Comparison of ENCODE assay signal across 10 cellular contexts in genomic region chr1:156119503-156120209, GRCh38. TPM values are rescaled to one million over a fixed set of nuclear protein-coding genes. Genes with fewer than 3 reads are reported as not detected.
A peak's percentile ranks its signal among the peaks of the same experiment; 100 is the strongest.
DNase-seq lines count a peak whose midpoint lies in the region; ATAC-seq and TF ChIP-seq lines count a peak whose summit lies in the region.
"Had no signal": no experiment of that assay in that cellular context is flagged by ENCODE, and none has a peak within 500 bp of the region (broad histone marks: within the 10 kb centered on the region; RNA-seq: fewer than 3 reads in every experiment).

No MANE protein-coding gene starts in this region.

- H3K36me3 ChIP-seq in RWPE2 (ENCODE audit: low read depth) (peaks cover 68% of the 10 kb centered on the region), GM23338 (ENCODE audit: insufficient read depth) (no peaks in the 10 kb centered on the region)

- H3K4me1 ChIP-seq in RWPE2 (ENCODE audit: insufficient read depth, poor library complexity, severe bottlenecking) (peaks cover 55% of the 10 kb centered on the region), GM23338 (ENCODE audit: insufficient read depth) (peaks cover 41% of the 10 kb centered on the region)

- no peaks in the 10 kb centered on the region for H3K9me2 ChIP-seq in GM23338 (ENCODE audit: insufficient read depth)

- ATAC-seq in RWPE2 (ENCODE audit: low read depth), result peak; percentile 27
- ATAC-seq in HG02571 (IDR thresholded peaks at IDR 0.05; ENCODE audit: unreplicated experiment), result no peak
- ATAC-seq in GM18519 (IDR thresholded peaks at IDR 0.05; ENCODE audit: low FRiP score, unreplicated experiment), result no peak
- no peak for ATAC-seq in GM23338

- no peak overlapping the region for H2AFZ ChIP-seq in GM23338
- H2AFZ ChIP-seq: parathyroid adenoma had no signal

- peak overlapping the region; percentile 99 for H3K27ac ChIP-seq in RWPE2 (ENCODE audit: poor library complexity, severe bottlenecking)
- H3K27ac ChIP-seq in GM23338 (ENCODE audit: low read depth), result no peak overlapping the region
- H3K27ac ChIP-seq: parathyroid adenoma had no signal

- H3K27me3 Mint-ChIP-seq in nephron (ENCODE audit: low read depth) (peaks cover 6% of the 10 kb centered on the region), GM23338 (ENCODE audit: insufficient read depth, low read depth, poor library complexity) (peaks cover 43% of the 10 kb centered on the region)

- no peaks in the 10 kb centered on the region for H3K27me3 ChIP-seq in RWPE2 (ENCODE audit: insufficient read depth, poor library complexity, severe bottlenecking)
- peaks cover 8% of the 10 kb centered on the region; the same call in 1 of the 2 replicates for H3K27me3 ChIP-seq in GM23338 (ENCODE audit: insufficient read depth)

- peaks cover 5% of the 10 kb centered on the region for H3K36me3 Mint-ChIP-seq in nephron (ENCODE audit: low read depth)
- no peaks in the 10 kb centered on the region; the same call in 2 of the 3 replicates for H3K36me3 Mint-ChIP-seq in GM23338 (ENCODE audit: low read depth)

- 0 out of 2 replicates have a peak, but pooled peaks have one; percentile 11 for TF ChIP-seq CTCF in GM12874 (IDR thresholded peaks at IDR 0.05; ENCODE audit: insufficient read depth, low read depth, low read length)
- TF ChIP-seq CTCF in RWPE2 (IDR thresholded peaks at IDR 0.05; ENCODE audit: poor library complexity, severe bottlenecking), result no peak
- no peak for TF ChIP-seq CTCF in nephron (IDR thresholded peaks at IDR 0.05; ENCODE audit: unreplicated experiment in 3 of 3)
- TF ChIP-seq CTCF in GM23338 (conservative IDR thresholded peaks at IDR 0.05; ENCODE audit: low read depth in 2 of 2), result no peak

- H3K4me3 ChIP-seq in RWPE2 (ENCODE audit: severe bottlenecking), result peak overlapping the region; percentile 7
- H3K4me3 ChIP-seq in GM23338, result no peak overlapping the region
- H3K4me3 ChIP-seq: SK-N-MC had no signal

- no peaks in the 10 kb centered on the region for H3K9me3 Mint-ChIP-seq in nephron
- no peaks in the 10 kb centered on the region; the same call in 2 of the 3 replicates for H3K9me3 Mint-ChIP-seq in GM23338

- peaks cover 29% of the 10 kb centered on the region for H3K79me2 ChIP-seq in GM23338 (replicated peaks; ENCODE audit: insufficient read depth)

- DNase-seq in RWPE2 (ENCODE audit: low spot score) (no peak), dermis blood vessel endothelial cell (peak; percentile 67), GM23338 (ENCODE audit: low spot score) (no peak), NCI-H2196 treated with DMSO at 0.1 percent for 48 hours (lab: John Stamatoyannopoulos, UW; ENCODE audit: unreplicated experiment) (no peak)

- H3K4me2 ChIP-seq in GM23338, result no peak overlapping the region

- no peaks in the 10 kb centered on the region for H3K9me3 ChIP-seq in RWPE2 (ENCODE audit: severe bottlenecking)

- H3K27ac Mint-ChIP-seq in nephron (peak overlapping the region; percentile 84 to 96 (median 95)), GM23338 (no peak overlapping the region)

- H3K4me1 Mint-ChIP-seq in nephron (peaks cover 67% of the 10 kb centered on the region), GM23338 (peaks cover 58% of the 10 kb centered on the region)

- H3K4me3 Mint-ChIP-seq in nephron, result peak overlapping the region; percentile 31 to 79 (median 43)
- no peak overlapping the region for H3K4me3 Mint-ChIP-seq in GM23338

- H4K20me1 ChIP-seq in GM23338 (replicated peaks; ENCODE audit: insufficient read depth), result no peaks in the 10 kb centered on the region; the same call in 1 of the 2 replicates

- H3F3A ChIP-seq in GM23338 (replicated peaks; ENCODE audit: low read depth), result 0 out of 2 replicates have a peak, but pooled peaks cover 8% of the 10 kb centered on the region

TF ChIP-seq in GM23338, 12 proteins besides CTCF, POLR2A, EP300 and RAD21 (continues in another document):
- TF ChIP-seq ZNF114 (CRISPR knock-in tag; IDR thresholded peaks at IDR 0.05), result no peak
- TF ChIP-seq, protein P1, sequence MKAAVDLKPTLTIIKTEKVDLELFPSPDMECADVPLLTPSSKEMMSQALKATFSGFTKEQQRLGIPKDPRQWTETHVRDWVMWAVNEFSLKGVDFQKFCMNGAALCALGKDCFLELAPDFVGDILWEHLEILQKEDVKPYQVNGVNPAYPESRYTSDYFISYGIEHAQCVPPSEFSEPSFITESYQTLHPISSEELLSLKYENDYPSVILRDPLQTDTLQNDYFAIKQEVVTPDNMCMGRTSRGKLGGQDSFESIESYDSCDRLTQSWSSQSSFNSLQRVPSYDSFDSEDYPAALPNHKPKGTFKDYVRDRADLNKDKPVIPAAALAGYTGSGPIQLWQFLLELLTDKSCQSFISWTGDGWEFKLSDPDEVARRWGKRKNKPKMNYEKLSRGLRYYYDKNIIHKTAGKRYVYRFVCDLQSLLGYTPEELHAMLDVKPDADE (IDR thresholded peaks at IDR 0.05), result no peak
- TF ChIP-seq STAT1 (IDR thresholded peaks at IDR 0.05; ENCODE audit: unreplicated experiment), result no peak
- TF ChIP-seq NANOG (IDR thresholded peaks at IDR 0.05; ENCODE audit: borderline replicate concordance), result no peak
- TF ChIP-seq REST (IDR thresholded peaks at IDR 0.05; ENCODE audit: unreplicated experiment), result no peak
- no peak for TF ChIP-seq POLR2AphosphoS5 (IDR thresholded peaks at IDR 0.05; ENCODE audit: low read depth)
- no peak for TF ChIP-seq EZH2phosphoT487 (IDR thresholded peaks at IDR 0.05; ENCODE audit: unreplicated experiment)

RNA-seq across cellular contexts. Expression of gene LMNA, which starts 5.1 kb away (rescaled TPM):
- 502 and 945 TPM in 2 replicates for total RNA-seq in dermis blood vessel endothelial cell
- total RNA-seq in GM23338 (2014; rRNA removed; shearing (Covaris generic)), result 56.3 and 68.9 TPM in 2 replicates
- polyA plus RNA-seq in GM23338 (2016; fragmentation: Nextera tagmentation; extraction: Ambion mirVana), result 35.5 and 38.9 TPM in 2 replicates

RNA-seq across cellular contexts. Expression of gene SEMA4A, which starts 33.7 kb away (rescaled TPM):
- 0.68 and 0.74 TPM in 2 replicates for total RNA-seq in dermis blood vessel endothelial cell
- total RNA-seq in GM23338 (2014; rRNA removed; shearing (Covaris generic)), result 17.0 and 20.2 TPM in 2 replicates
- 5.5 and 5.6 TPM in 2 replicates for polyA plus RNA-seq in GM23338 (2016; fragmentation: Nextera tagmentation; extraction: Ambion mirVana)

RNA-seq across cellular contexts. Expression of gene MEX3A, which starts 37.4 kb away (rescaled TPM):
- total RNA-seq in dermis blood vessel endothelial cell, result 4.8 and 8.8 TPM in 2 replicates
- 31.5 and 38.1 TPM in 2 replicates for total RNA-seq in GM23338 (2014; rRNA removed; shearing (Covaris generic))
- 18.5 and 19.7 TPM in 2 replicates for polyA plus RNA-seq in GM23338 (2016; fragmentation: Nextera tagmentation; extraction: Ambion mirVana)

RNA-seq across cellular contexts. Expression of gene RAB25, which starts 58.7 kb away (rescaled TPM):
- not detected in 2 replicates for total RNA-seq in dermis blood vessel endothelial cell
- 21.3 and 30.0 TPM in 2 replicates for total RNA-seq in GM23338 (2014; rRNA removed; shearing (Covaris generic))
- 42.7 and 47.3 TPM in 2 replicates for polyA plus RNA-seq in GM23338 (2016; fragmentation: Nextera tagmentation; extraction: Ambion mirVana)

Comparison
In these comparisons a context has a peak if more than half of its experiments do, and no peak if none do; other contexts are left out.
1. RNA of gene SEMA4A, which starts 33.7 kb away (total RNA-seq): 17.0 to 20.2 TPM in GM23338; 0.68 to 0.74 TPM in dermis blood vessel endothelial cell; every median in the first group is over 10 times any median in the second.